Comparison of ENCODE assay signal across 16 cellular contexts in genomic region chr12:39112064-39112463, GRCh38.
DNase-seq lines count a peak whose midpoint lies in the region; ATAC-seq, FAIRE-seq and TF ChIP-seq lines count a peak whose summit lies in the region.
"Had no signal": no experiment of that assay in that cellular context is flagged by ENCODE, and none has a peak within 500 bp of the region (broad histone marks: within the 10 kb centered on the region; RNA-seq: fewer than 3 reads in every experiment).

No MANE protein-coding gene starts in this region.

- peaks cover 18% of the 10 kb centered on the region for H3K4me1 Mint-ChIP-seq in mesothelial cell of epicardium
- H3K4me1 Mint-ChIP-seq: B cell; CD4-positive, CD25-positive, alpha-beta regulatory T cell; CD8-positive, alpha-beta memory T cell had no signal

- WGBS in smooth muscle cell (ENCODE audit: low lambda C conversion rate): 43% methylated on average over 5 of the region's 5 CpGs

- H3K36me3 Mint-ChIP-seq in mesothelial cell of epicardium: no peaks in the 10 kb centered on the region
- H3K36me3 Mint-ChIP-seq: CD4-positive, CD25-positive, alpha-beta regulatory T cell; CD8-positive, alpha-beta memory T cell had no signal

- no peaks in the 10 kb centered on the region for H4K20me1 ChIP-seq in smooth muscle cell (ENCODE audit: low read depth)

- no peak overlapping the region for H3K4me3 ChIP-seq in smooth muscle cell
- H3K4me3 ChIP-seq in HAP-1: no peak overlapping the region
- H3K4me3 ChIP-seq: GM23248 had no signal

- no peak overlapping the region for H3K27ac ChIP-seq in smooth muscle cell (ENCODE audit: low read depth)
- H3K27ac ChIP-seq: GM23248 had no signal

- H2AFZ ChIP-seq in smooth muscle cell (ENCODE audit: low read depth): peak overlapping the region; percentile 49
- H2AFZ ChIP-seq: GM23248 had no signal

- no peaks in the 10 kb centered on the region for H3F3A ChIP-seq in smooth muscle cell (ENCODE audit: low read depth)

- no peak overlapping the region for H3K9ac ChIP-seq in smooth muscle cell (ENCODE audit: low read depth)
- H3K9ac ChIP-seq: GM23248 had no signal

- no peaks in the 10 kb centered on the region for H3K27me3 Mint-ChIP-seq in mesothelial cell of epicardium (ENCODE audit: low read depth)
- H3K27me3 Mint-ChIP-seq: B cell; CD4-positive, CD25-positive, alpha-beta regulatory T cell had no signal

- H3K4me3 Mint-ChIP-seq in mesothelial cell of epicardium: no peak overlapping the region
- H3K4me3 Mint-ChIP-seq: B cell; CD4-positive, CD25-positive, alpha-beta regulatory T cell; CD8-positive, alpha-beta memory T cell had no signal

- FAIRE-seq in D721Med (lab: Jason Lieb, UNC): no peak

- H3K9me3 ChIP-seq in smooth muscle cell (replicated peaks; ENCODE audit: low read depth): no peaks in the 10 kb centered on the region
- H3K9me3 ChIP-seq in HAP-1: no peaks in the 10 kb centered on the region
- H3K9me3 ChIP-seq: Caco-2 had no signal

- no peak for TF ChIP-seq CTCF in mesothelial cell of epicardium (IDR thresholded peaks at IDR 0.05; ENCODE audit: unreplicated experiment)
- no peak for TF ChIP-seq CTCF in smooth muscle cell (IDR thresholded peaks at IDR 0.05; ENCODE audit: borderline replicate concordance, insufficient read depth, poor library complexity, severe bottlenecking)
- no peak for TF ChIP-seq CTCF in D721Med (IDR thresholded peaks at IDR 0.05; ENCODE audit: insufficient read depth, missing control alignments)

- H3K36me3 ChIP-seq in smooth muscle cell (ENCODE audit: low read depth) (no peaks in the 10 kb centered on the region), HAP-1 (replicated peaks) (no peaks in the 10 kb centered on the region)

- DNase-seq in NCI-H82 treated with DMSO at 0.1 percent for 48 hours (lab: John Stamatoyannopoulos, UW; ENCODE audit: unreplicated experiment) (peak; percentile 98), mesothelial cell of epicardium (ENCODE audit: low spot score in 2 of 2, unreplicated experiment in 2 of 2) (no peak), smooth muscle cell (lab: John Stamatoyannopoulos, UW; ENCODE audit: unreplicated experiment) (no peak), DMS 273 (lab: John Stamatoyannopoulos, UW; ENCODE audit: unreplicated experiment) (no peak), D721Med (ENCODE audit: insufficient read length, low spot score) (no peak), HAP-1 (ENCODE audit: low spot score in 2 of 2) (no peak)
- DNase-seq: C1 segment of cervical spinal cord; Caco-2; CD4-positive, CD25-positive, alpha-beta regulatory T cell; CD8-positive, alpha-beta memory T cell; DMS79 treated with DMSO at 0.1 percent for 48 hours; GF-D8; GM23248; HCEC 1CT had no signal

- no peaks in the 10 kb centered on the region for H3K9me3 Mint-ChIP-seq in mesothelial cell of epicardium
- H3K9me3 Mint-ChIP-seq: CD8-positive, alpha-beta memory T cell had no signal

- H3K27me3 ChIP-seq in smooth muscle cell (ENCODE audit: low read depth): no peaks in the 10 kb centered on the region
- no peaks in the 10 kb centered on the region; the same call in 1 of the 2 replicates for H3K27me3 ChIP-seq in HAP-1 (ENCODE audit: low read depth)

- no peaks in the 10 kb centered on the region for H3K4me1 ChIP-seq in smooth muscle cell (ENCODE audit: low read depth)
- peaks cover 13% of the 10 kb centered on the region for H3K4me1 ChIP-seq in HAP-1
- H3K4me1 ChIP-seq: Caco-2 had no signal

- peak overlapping the region; percentile 18 for H3K4me2 ChIP-seq in smooth muscle cell

- in situ Hi-C loops in HAP-1 (cut with MboI; ENCODE audit: low sequenced_read_pairs): loop anchor here (25.0 kb wide), 2 partner anchors 150 to 775 kb away; no protein-coding TSS in a partner anchor

- no peak for ATAC-seq in SK-N-SH treated with all-trans-retinoic acid at 6 μM for 48 hours

- H3K79me2 ChIP-seq in smooth muscle cell (ENCODE audit: low read depth): no peaks in the 10 kb centered on the region

- H3K27ac Mint-ChIP-seq in mesothelial cell of epicardium: peak overlapping the region; percentile 30
- H3K27ac Mint-ChIP-seq: B cell; CD4-positive, CD25-positive, alpha-beta regulatory T cell; CD8-positive, alpha-beta memory T cell had no signal

TF ChIP-seq in SK-N-SH treated with all-trans-retinoic acid at 6 μM for 48 hours, 23 proteins besides CTCF, POLR2A, EP300 and RAD21:
- peak; percentile 45; the same call in 1 of the 2 replicates for TF ChIP-seq ZFP3 (CRISPR knock-in tag; IDR thresholded peaks at IDR 0.05)
- TF ChIP-seq TCF4 (CRISPR knock-in tag; IDR thresholded peaks at IDR 0.05; ENCODE audit: borderline replicate concordance): peak; percentile 65; the same call in 1 of the 2 replicates
- TF ChIP-seq TSHZ2 (CRISPR knock-in tag; IDR thresholded peaks at IDR 0.05): peak; percentile 59; the same call in 1 of the 2 replicates
- TF ChIP-seq, protein P1, sequence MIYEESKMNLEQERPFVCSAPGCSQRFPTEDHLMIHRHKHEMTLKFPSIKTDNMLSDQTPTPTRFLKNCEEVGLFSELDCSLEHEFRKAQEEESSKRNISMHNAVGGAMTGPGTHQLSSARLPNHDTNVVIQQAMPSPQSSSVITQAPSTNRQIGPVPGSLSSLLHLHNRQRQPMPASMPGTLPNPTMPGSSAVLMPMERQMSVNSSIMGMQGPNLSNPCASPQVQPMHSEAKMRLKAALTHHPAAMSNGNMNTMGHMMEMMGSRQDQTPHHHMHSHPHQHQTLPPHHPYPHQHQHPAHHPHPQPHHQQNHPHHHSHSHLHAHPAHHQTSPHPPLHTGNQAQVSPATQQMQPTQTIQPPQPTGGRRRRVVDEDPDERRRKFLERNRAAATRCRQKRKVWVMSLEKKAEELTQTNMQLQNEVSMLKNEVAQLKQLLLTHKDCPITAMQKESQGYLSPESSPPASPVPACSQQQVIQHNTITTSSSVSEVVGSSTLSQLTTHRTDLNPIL (CRISPR knock-in tag; IDR thresholded peaks at IDR 0.05; ENCODE audit: low read depth): no peak
